ENCODE assay signal across 14 cellular contexts in genomic region chr3:184811034-184811433, GRCh38. TPM values are rescaled to one million over a fixed set of nuclear protein-coding genes. Genes with fewer than 3 reads are reported as not detected.
DNase-seq lines count a peak whose midpoint lies in the region; ATAC-seq and TF ChIP-seq lines count a peak whose summit lies in the region.
"Had no signal": no experiment of that assay in that cellular context is flagged by ENCODE, and none has a peak within 500 bp of the region (broad histone marks: within the 10 kb centered on the region; RNA-seq: fewer than 3 reads in every experiment).

No MANE protein-coding gene starts in this region.

- no peak overlapping the region for H3K56ac ChIP-seq in mesendoderm (ENCODE audit: low read length)

- H2BK5ac ChIP-seq in mesendoderm (ENCODE audit: low read length) = no peak overlapping the region

- H3K9me3 ChIP-seq in T-helper 17 cell (ENCODE audit: control insufficient read depth, low read length, poor library complexity, severe bottlenecking) = no peaks in the 10 kb centered on the region
- H3K9me3 ChIP-seq: gastroesophageal sphincter, stomach had no signal

- H3K9me3 Mint-ChIP-seq in natural killer cell treated with Interleukin-12 subunit alpha and Interleukin-12 subunit beta and Interleukin-15 and Interleukin-18, amount 100 ng/mL, for 72 hours = no peaks in the 10 kb centered on the region
- H3K9me3 Mint-ChIP-seq in natural killer cell = no peaks in the 10 kb centered on the region
- no peaks in the 10 kb centered on the region for H3K9me3 Mint-ChIP-seq in activated CD4-positive, alpha-beta memory T cell treated with anti-CD3 and anti-CD28 coated beads for 36 hours
- H3K9me3 Mint-ChIP-seq: activated naive CD4-positive, alpha-beta T cell treated with anti-CD3 and anti-CD28 coated beads, Interleukin-2, amount 50 U/mL, for 24 hours had no signal

- no peak for DNase-seq in natural killer cell treated with Interleukin-12 subunit alpha and Interleukin-12 subunit beta and Interleukin-15 and Interleukin-18, amount 100 ng/mL, for 72 hours (ENCODE audit: low spot score)
- DNase-seq in natural killer cell = no peak
- DNase-seq in activated CD4-positive, alpha-beta memory T cell treated with anti-CD3 and anti-CD28 coated beads for 36 hours = peak; percentile 41
- no peak for DNase-seq in mesendoderm
- DNase-seq in T-helper 17 cell = no peak
- DNase-seq in GM19240 (ENCODE audit: insufficient read length, low spot score) = no peak
- DNase-seq in SIG-M5 treated with dmso at 0.1 percent for 504 hours (lab: John Stamatoyannopoulos, UW; ENCODE audit: unreplicated experiment) = no peak
- DNase-seq: activated CD4-positive, alpha-beta T cell treated with anti-CD3 and anti-CD28 coated beads for 48 hours; DMS53; Kasumi-1; stomach had no signal

- H3K79me1 ChIP-seq in mesendoderm (ENCODE audit: low read length) = peaks cover 3% of the 10 kb centered on the region

- no peak overlapping the region for H3K18ac ChIP-seq in mesendoderm (ENCODE audit: low read length)

- no peak overlapping the region for H4K5ac ChIP-seq in mesendoderm (ENCODE audit: low read length)

- no peak overlapping the region for H3K4ac ChIP-seq in mesendoderm (ENCODE audit: low read depth, low read length)

- no peak overlapping the region for H3K4me3 ChIP-seq in mesendoderm (ENCODE audit: low read length)

- H4K8ac ChIP-seq in mesendoderm (ENCODE audit: low read depth, low read length) = no peak overlapping the region

- H3K9ac ChIP-seq in mesendoderm (ENCODE audit: low read length) = no peak overlapping the region

- WGBS in mesendoderm (ENCODE audit: extremely low coverage, insufficient coverage, low lambda C conversion rate) = no CpG with 5 or more reads among the region's 3 CpGs

- no peak overlapping the region for H2AK5ac ChIP-seq in mesendoderm (ENCODE audit: low read length)

- H2BK120ac ChIP-seq in mesendoderm (ENCODE audit: low read depth, low read length) = no peak overlapping the region

- ATAC-seq in natural killer cell treated with Interleukin-12 subunit alpha and Interleukin-12 subunit beta and Interleukin-15 and Interleukin-18, amount 100 ng/mL, for 72 hours = peak in 1 of 2 donors; percentile 55
- no peak for ATAC-seq in natural killer cell
- ATAC-seq in T-helper 17 cell = no peak
- no peak for ATAC-seq in HG02571 (IDR thresholded peaks at IDR 0.05; ENCODE audit: unreplicated experiment)

- H3K79me2 ChIP-seq in mesendoderm (ENCODE audit: control insufficient read depth, insufficient read depth, low read length) = peaks cover 3% of the 10 kb centered on the region

- H3K27me3 ChIP-seq in mesendoderm (ENCODE audit: insufficient read depth, low read length, poor library complexity) = no peaks in the 10 kb centered on the region
- H3K27me3 ChIP-seq: gastroesophageal sphincter, stomach had no signal

- CTCF ChIA-PET in activated CD4-positive, alpha-beta memory T cell treated with anti-CD3 and anti-CD28 coated beads for 36 hours (lab: Charles Lee) = interaction anchor here (1.0 to 3.9 kb wide), 2 partner anchors 8 to 34 kb away, joined by 3 to 21 read pairs; no protein-coding TSS in a partner anchor

- no peak for TF ChIP-seq CTCF in natural killer cell (IDR thresholded peaks at IDR 0.05)

- peak overlapping the region; percentile 88 for H3K4me3 Mint-ChIP-seq in natural killer cell treated with Interleukin-12 subunit alpha and Interleukin-12 subunit beta and Interleukin-15 and Interleukin-18, amount 100 ng/mL, for 72 hours
- H3K4me3 Mint-ChIP-seq in natural killer cell (no peak overlapping the region), T-helper 17 cell (no peak overlapping the region)
- H3K4me3 Mint-ChIP-seq in activated CD4-positive, alpha-beta memory T cell treated with anti-CD3 and anti-CD28 coated beads for 36 hours = no peak overlapping the region

- no peaks in the 10 kb centered on the region for H3K36me3 Mint-ChIP-seq in natural killer cell treated with Interleukin-12 subunit alpha and Interleukin-12 subunit beta and Interleukin-15 and Interleukin-18, amount 100 ng/mL, for 72 hours
- no peaks in the 10 kb centered on the region for H3K36me3 Mint-ChIP-seq in natural killer cell
- H3K36me3 Mint-ChIP-seq in activated CD4-positive, alpha-beta memory T cell treated with anti-CD3 and anti-CD28 coated beads for 36 hours = peaks cover 2% of the 10 kb centered on the region
- H3K36me3 Mint-ChIP-seq in T-helper 17 cell (ENCODE audit: low read depth) = peaks cover 3% of the 10 kb centered on the region
- H3K36me3 Mint-ChIP-seq: activated naive CD4-positive, alpha-beta T cell treated with anti-CD3 and anti-CD28 coated beads, Interleukin-2, amount 50 U/mL, for 24 hours had no signal

- H3K36me3 ChIP-seq in mesendoderm (ENCODE audit: control insufficient read depth, insufficient read depth, low read length) = no peaks in the 10 kb centered on the region
- H3K36me3 ChIP-seq: gastroesophageal sphincter had no signal

- POLR2A ChIA-PET in activated CD4-positive, alpha-beta memory T cell treated with anti-CD3 and anti-CD28 coated beads for 36 hours (lab: Charles Lee) = no interaction called here

- intact Hi-C loops in natural killer cell (cut with micrococcal nuclease) = no loop called here
- intact Hi-C loops in activated CD4-positive, alpha-beta memory T cell treated with anti-CD3 and anti-CD28 coated beads for 36 hours (cut with micrococcal nuclease) = loop anchor here (1.0 to 10.0 kb wide), 4 partner anchors 174 to 1174 kb away; partner anchors contain the start of genes EPHB3 and KLHL24

- peak overlapping the region; percentile 71 to 74 for H3K27ac Mint-ChIP-seq in natural killer cell treated with Interleukin-12 subunit alpha and Interleukin-12 subunit beta and Interleukin-15 and Interleukin-18, amount 100 ng/mL, for 72 hours
- H3K27ac Mint-ChIP-seq in natural killer cell (no peak overlapping the region), T-helper 17 cell (no peak overlapping the region)
- peak overlapping the region; percentile 56 for H3K27ac Mint-ChIP-seq in activated CD4-positive, alpha-beta memory T cell treated with anti-CD3 and anti-CD28 coated beads for 36 hours

- H3K27me3 Mint-ChIP-seq in natural killer cell treated with Interleukin-12 subunit alpha and Interleukin-12 subunit beta and Interleukin-15 and Interleukin-18, amount 100 ng/mL, for 72 hours = peaks cover 3 to 7% of the 10 kb centered on the region in 2 donors
- H3K27me3 Mint-ChIP-seq in natural killer cell (ENCODE audit: low read depth in 2 of 2) = peaks cover 2 to 6% of the 10 kb centered on the region in 2 donors
- no peaks in the 10 kb centered on the region for H3K27me3 Mint-ChIP-seq in activated CD4-positive, alpha-beta memory T cell treated with anti-CD3 and anti-CD28 coated beads for 36 hours
- peaks cover 12% of the 10 kb centered on the region for H3K27me3 Mint-ChIP-seq in T-helper 17 cell
- H3K27me3 Mint-ChIP-seq: activated naive CD4-positive, alpha-beta T cell treated with anti-CD3 and anti-CD28 coated beads, Interleukin-2, amount 50 U/mL, for 24 hours had no signal

- no peak overlapping the region for H3K23ac ChIP-seq in mesendoderm (ENCODE audit: low read length)

- no peak overlapping the region for H3K4me2 ChIP-seq in mesendoderm (ENCODE audit: low read length)

- H3K4me1 Mint-ChIP-seq in natural killer cell treated with Interleukin-12 subunit alpha and Interleukin-12 subunit beta and Interleukin-15 and Interleukin-18, amount 100 ng/mL, for 72 hours (ENCODE audit: low read depth in 2 of 2) = peaks cover 28 to 41% of the 10 kb centered on the region in 2 donors
- H3K4me1 Mint-ChIP-seq in natural killer cell (peaks cover 26 to 43% of the 10 kb centered on the region in 2 donors), T-helper 17 cell (peaks cover 29% of the 10 kb centered on the region)
- H3K4me1 Mint-ChIP-seq in activated CD4-positive, alpha-beta memory T cell treated with anti-CD3 and anti-CD28 coated beads for 36 hours (ENCODE audit: low read depth) = peaks cover 42% of the 10 kb centered on the region

- H3K27ac ChIP-seq in mesendoderm (ENCODE audit: low read depth, low read length) = no peak overlapping the region

- H3K4me1 ChIP-seq in mesendoderm (ENCODE audit: control insufficient read depth, low read depth, low read length) = no peaks in the 10 kb centered on the region

- H2BK15ac ChIP-seq in mesendoderm (replicated peaks; ENCODE audit: low read depth) = peak overlapping the region; percentile 42

RNA-seq across cellular contexts. Expression of gene VPS8, which starts 0.9 kb away (rescaled TPM):
- total RNA-seq in natural killer cell treated with Interleukin-12 subunit alpha and Interleukin-12 subunit beta and Interleukin-15 and Interleukin-18, amount 100 ng/mL, for 72 hours = 10 to 100 TPM; 52.8 to 74.2 TPM
- 100 to 1,000 TPM in 2 of 3 donors, 10 to 100 TPM in 1; 89.3 to 127 (median 115) TPM for total RNA-seq in natural killer cell
- 10 to 100 TPM; 28.7 to 32.3 TPM for total RNA-seq in activated CD4-positive, alpha-beta memory T cell treated with anti-CD3 and anti-CD28 coated beads for 36 hours
- 11.8 TPM for polyA plus RNA-seq in mesendoderm (2013, experiment 1 of 2)
- 10.6 TPM for polyA plus RNA-seq in mesendoderm (2013, experiment 2 of 2)
- 10 to 100 TPM; 69.5 to 77.5 TPM for total RNA-seq in T-helper 17 cell

Comparison
In these comparisons a context has a peak if more than half of its experiments do, and no peak if none do; other contexts are left out.
1. H3K27ac Mint-ChIP-seq: peak in natural killer cell treated with Interleukin-12 subunit alpha and Interleukin-12 subunit beta and Interleukin-15 and Interleukin-18, amount 100 ng/mL, for 72 hours (2 of 2) and activated CD4-positive, alpha-beta memory T cell treated with anti-CD3 and anti-CD28 coated beads for 36 hours (single experiment); none in natural killer cell (0 of 2) and T-helper 17 cell (single experiment).